In the genomic region with DNA sequence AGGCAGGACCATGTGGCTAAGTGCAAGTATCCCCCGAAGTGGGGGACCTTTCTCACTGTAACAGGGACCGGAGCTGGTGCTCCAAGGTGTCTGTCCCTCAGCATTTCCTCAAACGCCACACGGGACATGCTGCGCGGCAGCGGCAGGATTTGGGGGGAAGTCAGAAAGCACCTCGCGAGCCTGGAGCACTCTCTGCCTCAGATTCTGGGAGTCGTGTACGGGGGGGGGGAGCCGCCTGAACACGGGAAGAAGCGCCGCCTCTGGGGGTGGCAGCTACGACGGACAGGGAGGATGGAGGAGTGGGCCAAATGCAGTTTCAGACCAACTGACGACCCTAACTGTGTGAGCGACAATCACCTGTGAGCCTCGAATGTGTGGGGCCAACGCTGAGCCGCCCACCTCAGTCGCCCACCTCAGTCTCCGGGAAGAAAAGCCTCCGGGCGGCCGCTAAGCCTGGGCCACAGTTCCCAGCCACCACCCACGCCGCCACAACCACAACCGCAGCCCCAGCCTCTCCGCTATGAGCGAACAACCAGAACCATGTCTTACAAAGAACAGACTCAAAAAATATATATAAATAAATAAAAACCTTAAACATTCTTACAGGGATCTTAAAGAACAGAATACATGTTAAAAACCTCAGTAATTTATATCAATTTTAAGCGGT, we compare ENCODE assay signal across 21 cellular contexts. TPM values are rescaled to one million over a fixed set of nuclear protein-coding genes. Genes with fewer than 3 reads are reported as not detected.
DNase-seq lines count a peak whose midpoint lies in the region; FAIRE-seq and TF ChIP-seq lines count a peak whose summit lies in the region.
"Had no signal": no experiment of that assay in that cellular context is flagged by ENCODE, and none has a peak within 500 bp of the region (broad histone marks: within the 10 kb centered on the region; RNA-seq: fewer than 3 reads in every experiment).

No MANE protein-coding gene starts in this region.

- no peak for FAIRE-seq in kidney (lab: Jason Lieb, UNC)

- H3K9me3 Mint-ChIP-seq in activated CD4-positive, alpha-beta memory T cell treated with anti-CD3 and anti-CD28 coated beads for 36 hours = no peaks in the 10 kb centered on the region
- no peaks in the 10 kb centered on the region for H3K9me3 Mint-ChIP-seq in activated CD4-positive, alpha-beta memory T cell treated with anti-CD3 and anti-CD28 coated beads, Interleukin-2, amount 10 ng/mL, durations not matched to agents 7 days and 5 days

- peaks cover 22% of the 10 kb centered on the region for H3K36me3 Mint-ChIP-seq in activated CD4-positive, alpha-beta memory T cell treated with anti-CD3 and anti-CD28 coated beads for 36 hours
- H3K36me3 Mint-ChIP-seq in activated CD4-positive, alpha-beta memory T cell treated with anti-CD3 and anti-CD28 coated beads, Interleukin-2, amount 10 ng/mL, durations not matched to agents 7 days and 5 days (ENCODE audit: low read depth) = peaks cover 33% of the 10 kb centered on the region

- H3K9me3 ChIP-seq in SK-N-MC (ENCODE audit: low read depth, low read length) (no peaks in the 10 kb centered on the region), kidney (ENCODE audit: control insufficient read depth in 1 of 2, low read length in 2 of 2) (no peaks in the 10 kb centered on the region), testis (no peaks in the 10 kb centered on the region)
- H3K9me3 ChIP-seq: HAP-1 had no signal

- no peak for TF ChIP-seq CTCF in kidney (IDR thresholded peaks at IDR 0.05; ENCODE audit: borderline replicate concordance, extremely low read depth, insufficient read depth)
- TF ChIP-seq CTCF in testis (IDR thresholded peaks at IDR 0.05) = no peak

- peak; percentile 17 for DNase-seq in activated CD4-positive, alpha-beta memory T cell treated with anti-CD3 and anti-CD28 coated beads for 36 hours
- no peak for DNase-seq in activated CD4-positive, alpha-beta memory T cell treated with anti-CD3 and anti-CD28 coated beads, Interleukin-2, amount 10 ng/mL, durations not matched to agents 7 days and 5 days
- no peak for DNase-seq in SK-N-MC (ENCODE audit: low read depth, low spot score)
- peak; percentile 65 for DNase-seq in kidney
- peak; percentile 63 for DNase-seq in posterior vena cava (ENCODE audit: low spot score)
- no peak for DNase-seq in GM19238 (ENCODE audit: insufficient read length, low spot score)
- DNase-seq in T-helper 2 cell = no peak
- no peak for DNase-seq in testis
- DNase-seq: AML-193, C1 segment of cervical spinal cord, EL, NCI-H1092 treated with DMSO at 0.1 percent for 48 hours, NCI-H1436 treated with DMSO at 0.1 percent for 48 hours, NCI-H1930, NCI-H2227 treated with DMSO at 0.1 percent for 48 hours, NCI-H510A, PC-9, RPMI8226, SIG-M5 had no signal

- H3K4me1 ChIP-seq in kidney (ENCODE audit: control insufficient read depth in 1 of 2, insufficient read depth in 1 of 2, low read depth in 1 of 2, low read length in 2 of 2) (no peaks in the 10 kb centered on the region), testis (no peaks in the 10 kb centered on the region)

- no peak for TF ChIP-seq POLR2A in testis (IDR thresholded peaks at IDR 0.05)

- H3K36me3 ChIP-seq in SK-N-MC (ENCODE audit: insufficient read depth, low read length) = peaks cover 39% of the 10 kb centered on the region
- H3K36me3 ChIP-seq in kidney (ENCODE audit: control insufficient read depth in 1 of 2, insufficient read depth in 2 of 2, low read length in 2 of 2) = peaks cover 23 to 31% of the 10 kb centered on the region in 2 donors
- H3K36me3 ChIP-seq in testis (ENCODE audit: low read depth, missing control alignments) = no peaks in the 10 kb centered on the region

- CTCF ChIA-PET in activated CD4-positive, alpha-beta memory T cell treated with anti-CD3 and anti-CD28 coated beads for 36 hours (lab: Charles Lee) = no interaction called here
- CTCF ChIA-PET in activated CD4-positive, alpha-beta memory T cell treated with anti-CD3 and anti-CD28 coated beads, Interleukin-2, amount 10 ng/mL, durations not matched to agents 7 days and 5 days (lab: Charles Lee) = no interaction called here

- no peaks in the 10 kb centered on the region for H3K27me3 Mint-ChIP-seq in activated CD4-positive, alpha-beta memory T cell treated with anti-CD3 and anti-CD28 coated beads for 36 hours
- no peaks in the 10 kb centered on the region for H3K27me3 Mint-ChIP-seq in activated CD4-positive, alpha-beta memory T cell treated with anti-CD3 and anti-CD28 coated beads, Interleukin-2, amount 10 ng/mL, durations not matched to agents 7 days and 5 days

- 92% methylated on average over 27 to 32 of the region's 33 CpGs for WGBS in testis, 2 donors

- H3K4me3 ChIP-seq in SK-N-MC (no peak overlapping the region), kidney (ENCODE audit: low read length in 2 of 2) (no peak overlapping the region), testis (no peak overlapping the region)
- H3K4me3 ChIP-seq: HAP-1, PC-9 had no signal

- H3K27ac ChIP-seq in SK-N-MC (0 out of 2 replicates have a peak overlapping the region, but pooled peaks have one; percentile 11), kidney (ENCODE audit: low read depth in 2 of 2, low read length in 2 of 2) (no peak overlapping the region), testis (no peak overlapping the region)
- H3K27ac ChIP-seq: KMS-11, PC-9 had no signal

- intact Hi-C loops in activated CD4-positive, alpha-beta memory T cell treated with anti-CD3 and anti-CD28 coated beads for 36 hours (cut with micrococcal nuclease) = no loop called here
- intact Hi-C loops in kidney (cut with DNase I) = no loop called here
- intact Hi-C loops in posterior vena cava (cut with DNase I) = no loop called here
- intact Hi-C loops in testis (cut with DNase I; ENCODE audit: low total_unique reads) = no loop called here

- H3K27me3 ChIP-seq in testis = no peaks in the 10 kb centered on the region

- H3K4me3 Mint-ChIP-seq in activated CD4-positive, alpha-beta memory T cell treated with anti-CD3 and anti-CD28 coated beads for 36 hours = no peak overlapping the region
- no peak overlapping the region for H3K4me3 Mint-ChIP-seq in activated CD4-positive, alpha-beta memory T cell treated with anti-CD3 and anti-CD28 coated beads, Interleukin-2, amount 10 ng/mL, durations not matched to agents 7 days and 5 days

- H3K9ac ChIP-seq in SK-N-MC (ENCODE audit: insufficient read length) = no peak overlapping the region
- H3K9ac ChIP-seq in kidney (ENCODE audit: low read length in 2 of 2) = no peak overlapping the region
- H3K9ac ChIP-seq: KMS-11 had no signal

- H3K4me1 Mint-ChIP-seq in activated CD4-positive, alpha-beta memory T cell treated with anti-CD3 and anti-CD28 coated beads for 36 hours (ENCODE audit: low read depth) = no peaks in the 10 kb centered on the region
- peaks cover 3% of the 10 kb centered on the region for H3K4me1 Mint-ChIP-seq in activated CD4-positive, alpha-beta memory T cell treated with anti-CD3 and anti-CD28 coated beads, Interleukin-2, amount 10 ng/mL, durations not matched to agents 7 days and 5 days

- no peak overlapping the region for H3K27ac Mint-ChIP-seq in activated CD4-positive, alpha-beta memory T cell treated with anti-CD3 and anti-CD28 coated beads for 36 hours
- H3K27ac Mint-ChIP-seq in activated CD4-positive, alpha-beta memory T cell treated with anti-CD3 and anti-CD28 coated beads, Interleukin-2, amount 10 ng/mL, durations not matched to agents 7 days and 5 days = no peak overlapping the region

- POLR2A ChIA-PET in activated CD4-positive, alpha-beta memory T cell treated with anti-CD3 and anti-CD28 coated beads for 36 hours (lab: Charles Lee) = interaction anchor here (0.9 kb wide), 2 partner anchors 9 to 16 kb away, joined by 3 read pairs; no protein-coding TSS in a partner anchor
- POLR2A ChIA-PET in activated CD4-positive, alpha-beta memory T cell treated with anti-CD3 and anti-CD28 coated beads, Interleukin-2, amount 10 ng/mL, durations not matched to agents 7 days and 5 days (lab: Charles Lee) = no interaction called here

RNA-seq across cellular contexts. Expression of a gene that starts 8.8 kb away (rescaled TPM):
- 100 to 1,000 TPM; 277 to 282 TPM for total RNA-seq in activated CD4-positive, alpha-beta memory T cell treated with anti-CD3 and anti-CD28 coated beads for 36 hours
- total RNA-seq in activated CD4-positive, alpha-beta memory T cell treated with anti-CD3 and anti-CD28 coated beads, Interleukin-2, amount 10 ng/mL, durations not matched to agents 7 days and 5 days = 10 to 100 TPM; 81.0 to 87.6 TPM
- total RNA-seq in kidney = 86.3 TPM
- 88.8 TPM for polyA plus RNA-seq in kidney (ENCODE audit: insufficient read depth, low read depth, low replicate concordance)
- 10 to 100 TPM; 61.4 to 65.0 TPM for total RNA-seq in posterior vena cava
- 100 to 1,000 TPM; 131 to 140 TPM for total RNA-seq in testis
- polyA plus RNA-seq in testis (ENCODE audit: insufficient read depth, low read depth, low replicate concordance) = 80.0 TPM

Comparison
In these comparisons a context has a peak if more than half of its experiments do, and no peak if none do; other contexts are left out.
1. DNase-seq: peak in activated CD4-positive, alpha-beta memory T cell treated with anti-CD3 and anti-CD28 coated beads for 36 hours (single experiment), kidney (single experiment) and posterior vena cava (single experiment); none in activated CD4-positive, alpha-beta memory T cell treated with anti-CD3 and anti-CD28 coated beads, Interleukin-2, amount 10 ng/mL, durations not matched to agents 7 days and 5 days (single experiment), SK-N-MC (single experiment), GM19238 (single experiment), T-helper 2 cell (0 of 5) and testis (single experiment).